ENCODE assay signal across 25 cellular contexts in the genomic region with DNA sequence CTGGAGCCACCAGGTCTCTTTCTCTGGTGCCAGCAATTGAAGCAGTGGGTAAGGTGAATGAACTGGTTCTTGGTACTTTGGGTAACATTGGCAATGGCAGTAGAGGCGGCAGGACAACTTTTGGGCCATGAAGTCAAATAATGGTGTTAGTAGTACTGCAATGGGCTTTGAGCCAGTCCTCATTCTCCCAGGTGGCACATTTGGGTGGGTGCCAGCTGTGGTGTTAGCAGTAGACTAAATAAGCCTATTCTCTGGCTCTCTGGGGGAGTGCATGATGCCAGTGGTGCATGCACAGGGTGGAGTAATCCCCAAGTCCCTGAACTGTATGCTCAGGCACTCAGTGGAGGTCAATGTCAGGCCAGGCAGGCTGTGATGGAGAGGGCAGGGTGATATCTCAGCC.
"Had no signal": no experiment of that assay in that cellular context is flagged by ENCODE, and none has a peak within 500 bp of the region (broad histone marks: within the 10 kb centered on the region; RNA-seq: fewer than 3 reads in every experiment).

No MANE protein-coding gene starts in this region.

- H3K9me3 ChIP-seq: right lobe of liver, thyroid gland had no signal

- H3K4me3 ChIP-seq: esophagus squamous epithelium, heart right ventricle, left ventricle myocardium inferior, lower lobe of right lung, psoas muscle, right lobe of liver, thyroid gland had no signal

- ATAC-seq: effector memory CD8-positive, alpha-beta T cell; heart right ventricle; left colon; lower lobe of right lung; naive thymus-derived CD8-positive, alpha-beta T cell; psoas muscle; right lobe of liver; stimulated activated naive CD8-positive, alpha-beta T cell treated with anti-CD3 and anti-CD28 coated beads, Interleukin-15, amount 100 ng/mL, for 72 hours had no signal

- H3K36me3 ChIP-seq: esophagus squamous epithelium, heart right ventricle, left ventricle myocardium inferior, lower lobe of right lung, right lobe of liver, thyroid gland had no signal

- H3K27me3 ChIP-seq: esophagus squamous epithelium, heart right ventricle, right lobe of liver, thyroid gland had no signal

- DNase-seq: cortex of kidney; effector memory CD8-positive, alpha-beta T cell; erythroblast; esophagus squamous epithelium; foreskin melanocyte; glutamatergic neuron; heart right ventricle; hippocampal formation; kidney glomerular epithelial cell; left colon; left ventricle myocardium inferior; lower lobe of right lung; nephron progenitor cell; nucleus accumbens; psoas muscle; right lobe of liver; small intestine; stimulated activated CD4-positive, alpha-beta T cell treated with anti-CD3 and anti-CD28 coated beads, Interleukin-15, amount 100 ng/mL, for 24 hours; stimulated activated CD4-positive, alpha-beta T cell treated with anti-CD3 and anti-CD28 coated beads, Interleukin-2, amount 100 ng/mL, for 48 hours; stimulated activated CD8-positive, alpha-beta memory T cell treated with anti-CD3 and anti-CD28 coated beads, Interleukin-4, amount 100 ng/mL, for 48 hours; stimulated activated naive CD4-positive, alpha-beta T cell; stimulated activated naive CD8-positive, alpha-beta T cell treated with anti-CD3 and anti-CD28 coated beads, Interleukin-15, amount 100 ng/mL, for 72 hours; thyroid gland; trophoblast cell had no signal

- H3K4me1 ChIP-seq: esophagus squamous epithelium, heart right ventricle, left ventricle myocardium inferior, lower lobe of right lung, psoas muscle, right lobe of liver, thyroid gland had no signal

- H3K27ac ChIP-seq: esophagus squamous epithelium, heart right ventricle, left ventricle myocardium inferior, lower lobe of right lung, psoas muscle, right lobe of liver, thyroid gland had no signal
